Comparison of ENCODE assay signal across 12 cellular contexts in genomic region chr2:12804141-12804857, GRCh38.
"Had no signal": no experiment of that assay in that cellular context is flagged by ENCODE, and none has a peak within 500 bp of the region (broad histone marks: within the 10 kb centered on the region; RNA-seq: fewer than 3 reads in every experiment).

No MANE protein-coding gene starts in this region.

- H3K4me3 ChIP-seq: pancreas, tibial artery had no signal

- DNase-seq: activated CD4-positive, alpha-beta T cell treated with anti-CD3 and anti-CD28 coated beads, Interleukin-2, amount 50 U/mL, for 48 hours; activated CD8-positive, alpha-beta memory T cell treated with anti-CD3 and anti-CD28 coated beads, Interleukin-2, amount 10 ng/mL, durations not matched to agents 7 days and 5 days; activated effector memory CD4-positive, alpha-beta T cell treated with anti-CD3 and anti-CD28 coated beads, Interleukin-2, amount 50 U/mL, for 16 hours; activated T-cell treated with anti-CD3 and anti-CD28 coated beads, Interleukin-2, amount 50 U/mL, for 4 hours; amygdala; hippocampal formation; pancreas; SW 1271; tibial artery had no signal

- H3K27me3 ChIP-seq: pancreas, tibial artery had no signal

- H3K27ac ChIP-seq: pancreas, tibial artery had no signal

- H3K4me1 ChIP-seq: pancreas, tibial artery had no signal

- H3K36me3 ChIP-seq: pancreas, tibial artery had no signal

- H3K9me3 ChIP-seq: pancreas, tibial artery had no signal

- ATAC-seq: activated CD4-positive, CD25-positive, alpha-beta regulatory T cell treated with anti-CD3 and anti-CD28 coated beads, Interleukin-2, amount 50 U/mL, for 24 hours; activated CD8-positive, alpha-beta memory T cell treated with anti-CD3 and anti-CD28 coated beads, Interleukin-2, amount 10 ng/mL, durations not matched to agents 7 days and 5 days; activated naive CD4-positive, alpha-beta T cell treated with anti-CD3 and anti-CD28 coated beads, Interleukin-2, amount 50 U/mL, for 72 hours; activated T-cell treated with anti-CD3 and anti-CD28 coated beads, Interleukin-2, amount 50 U/mL, for 4 hours; esophagus mucosa; pancreas had no signal
